7 cellular contexts compared by ENCODE assay signal in the genomic region with DNA sequence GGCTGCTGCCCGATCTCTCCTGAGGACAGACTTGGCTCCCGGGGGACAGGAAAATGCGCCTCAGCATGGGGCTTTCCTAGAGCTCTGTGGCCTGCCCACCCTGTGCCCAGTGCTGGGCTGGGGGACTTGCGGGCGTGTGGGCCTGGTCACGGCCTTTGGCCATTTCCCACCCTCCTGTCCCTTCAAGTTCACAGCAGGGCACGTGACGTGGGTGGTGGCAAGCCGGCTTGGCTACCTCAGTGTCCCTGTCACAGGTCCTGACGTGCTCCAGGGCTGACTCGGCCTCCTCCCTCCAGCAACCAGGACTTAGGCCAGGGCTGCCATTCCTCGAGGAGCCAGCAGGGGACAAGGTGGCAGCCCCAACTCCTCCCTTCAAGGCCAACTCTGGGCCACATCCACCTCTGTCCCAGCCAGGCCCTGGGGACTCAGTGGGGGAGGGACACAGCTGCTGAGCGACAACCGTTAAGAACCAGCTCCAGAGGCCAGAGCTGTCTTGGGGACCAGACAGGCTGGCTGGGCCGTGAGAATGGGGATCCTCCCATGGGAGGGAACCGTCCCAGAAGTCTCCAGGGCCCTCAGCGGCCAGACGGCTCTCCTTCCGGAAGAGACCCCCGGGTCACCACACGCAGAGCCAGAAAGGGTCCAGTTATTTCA. TPM values are rescaled to one million over a fixed set of nuclear protein-coding genes. Genes with fewer than 3 reads are reported as not detected.
A peak's percentile ranks its signal among the peaks of the same experiment; 100 is the strongest.
DNase-seq lines count a peak whose midpoint lies in the region; ATAC-seq, FAIRE-seq and TF ChIP-seq lines count a peak whose summit lies in the region.

No MANE protein-coding gene starts in this region.

- no peaks in the 10 kb centered on the region for H3K79me2 ChIP-seq in GM23338 (replicated peaks; ENCODE audit: insufficient read depth)

- H3K27me3 Mint-ChIP-seq in GM23338 (ENCODE audit: insufficient read depth, low read depth, poor library complexity): peaks cover 12% of the 10 kb centered on the region

- no peak overlapping the region; the same call in 1 of the 2 replicates for H3K27ac Mint-ChIP-seq in GM23338

- no peaks in the 10 kb centered on the region for H4K20me1 ChIP-seq in GM23338 (replicated peaks; ENCODE audit: insufficient read depth)

- no peak for TF ChIP-seq POLR2A in breast epithelium (IDR thresholded peaks at IDR 0.05)

- no peak overlapping the region; the same call in 2 of the 3 replicates for H3K4me3 Mint-ChIP-seq in GM23338

- peaks cover 40% of the 10 kb centered on the region for H3K36me3 Mint-ChIP-seq in GM23338 (ENCODE audit: low read depth)

- peaks cover 10% of the 10 kb centered on the region for H3K4me1 ChIP-seq in GM23338 (ENCODE audit: insufficient read depth)
- H3K4me1 ChIP-seq in breast epithelium: peaks cover 16 to 50% of the 10 kb centered on the region in 2 donors
- H3K4me1 ChIP-seq in kidney (ENCODE audit: control insufficient read depth in 1 of 2, insufficient read depth in 1 of 2, low read depth in 1 of 2, low read length in 2 of 2): peaks cover 16 to 37% of the 10 kb centered on the region in 2 donors

- H3K9ac ChIP-seq in kidney (ENCODE audit: low read length in 2 of 2): peak overlapping the region; percentile 24 to 69

- H3K27me3 ChIP-seq in GM23338 (ENCODE audit: insufficient read depth): no peaks in the 10 kb centered on the region
- H3K27me3 ChIP-seq in breast epithelium: no peaks in the 10 kb centered on the region

- H3K27ac ChIP-seq in GM23338 (ENCODE audit: low read depth): peak overlapping the region; percentile 89
- peak overlapping the region; percentile 94 to 95 for H3K27ac ChIP-seq in breast epithelium
- peak overlapping the region; percentile 82 to 86 for H3K27ac ChIP-seq in kidney (ENCODE audit: low read depth in 2 of 2, low read length in 2 of 2)

- 0 out of 2 replicates have a peak, but pooled peaks cover 8% of the 10 kb centered on the region for H3K36me3 ChIP-seq in GM23338 (ENCODE audit: insufficient read depth)
- peaks cover 7% of the 10 kb centered on the region for H3K36me3 ChIP-seq in breast epithelium
- H3K36me3 ChIP-seq in kidney (ENCODE audit: control insufficient read depth in 1 of 2, insufficient read depth in 2 of 2, low read length in 2 of 2): peaks cover 30 to 40% of the 10 kb centered on the region in 2 donors

- H3K9me3 ChIP-seq in breast epithelium (no peaks in the 10 kb centered on the region), kidney (ENCODE audit: control insufficient read depth in 1 of 2, low read length in 2 of 2) (no peaks in the 10 kb centered on the region)

- no peak overlapping the region for H2AFZ ChIP-seq in GM23338

- H3K4me1 Mint-ChIP-seq in GM23338: peaks cover 14% of the 10 kb centered on the region

- TF ChIP-seq CTCF in GM12874 (IDR thresholded peaks at IDR 0.05; ENCODE audit: insufficient read depth, low read depth, low read length) (peak; percentile 95), GM23338 (conservative IDR thresholded peaks at IDR 0.05; ENCODE audit: low read depth in 2 of 2) (peak; percentile 58 to 72), breast epithelium (IDR thresholded peaks at IDR 0.05) (peak; percentile 97 to 99 (median 97)), kidney (IDR thresholded peaks at IDR 0.05; ENCODE audit: borderline replicate concordance, extremely low read depth, insufficient read depth) (peak; percentile 83)

- H3K4me3 ChIP-seq in GM23338 (no peak overlapping the region), breast epithelium (peak overlapping the region in 2 of 3 donors; percentile 33 to 46), kidney (ENCODE audit: low read length in 2 of 2) (no peak overlapping the region)

- peaks cover 17% of the 10 kb centered on the region; the same call in 1 of the 2 replicates for H3F3A ChIP-seq in GM23338 (replicated peaks; ENCODE audit: low read depth)

- peak; percentile 89 for ATAC-seq in GM23338

- intact Hi-C loops in breast epithelium (cut with DNase I; ENCODE audit: low total_unique reads) (loop anchor here (10.0 kb wide), 1 partner anchor 60 kb away; a partner anchor contains a TSS), kidney (cut with DNase I) (no loop called here)

- no peaks in the 10 kb centered on the region for H3K9me3 Mint-ChIP-seq in GM23338

- FAIRE-seq in kidney (lab: Jason Lieb, UNC): no peak

- H3K4me2 ChIP-seq in GM23338: no peak overlapping the region

- H3K9me2 ChIP-seq in GM23338 (ENCODE audit: insufficient read depth): no peaks in the 10 kb centered on the region

- DNase-seq in GM23338 (ENCODE audit: low spot score) (peak; percentile 94), Kasumi-1 (lab: John Stamatoyannopoulos, UW) (peak; percentile 97 to 98), T-helper 2 cell (peak in 3 of 5 experiments; percentile 44 to 77 (median 45)), breast epithelium (ENCODE audit: low spot score in 2 of 2) (peak; percentile 92 to 95), kidney (peak; percentile 95)
- peak; percentile 39 to 57 for DNase-seq in stimulated activated CD4-positive, alpha-beta T cell treated with anti-CD3 and anti-CD28 coated beads, Interleukin-1b, Interleukin-23, amount 100 ng/mL, for 4 hours (ENCODE audit: low read depth in 2 of 2)

TF ChIP-seq in GM23338, 12 proteins besides CTCF, POLR2A, EP300 and RAD21:
- TF ChIP-seq POLR2AphosphoS5 (IDR thresholded peaks at IDR 0.05; ENCODE audit: low read depth) (0 out of 2 replicates have a peak, but pooled peaks have one; percentile 24), JUNB (IDR thresholded peaks at IDR 0.05; ENCODE audit: unreplicated experiment) (no peak)

RNA-seq across cellular contexts. Expression of a gene that starts 1.0 kb away (rescaled TPM):
- 3.8 and 5.9 TPM in 2 replicates for total RNA-seq in GM23338 (2014; rRNA removed; shearing (Covaris generic))
- polyA plus RNA-seq in GM23338 (2016; fragmentation: Nextera tagmentation; extraction: Ambion mirVana) (10.5 and 10.8 TPM in 2 replicates), kidney (ENCODE audit: insufficient read depth, low read depth, low replicate concordance) (3.8 TPM)
- total RNA-seq in breast epithelium (10 to 100 TPM in 1 of 3 donors, 1 to 10 TPM in 2; 5.6 to 15.5 (median 8.5) TPM), kidney (26.1 TPM)

RNA-seq across cellular contexts. Expression of a gene that starts 9.9 kb away (rescaled TPM):
- 34.9 and 36.2 TPM in 2 replicates for total RNA-seq in GM23338 (2014; rRNA removed; shearing (Covaris generic))
- 59.5 and 63.5 TPM in 2 replicates for polyA plus RNA-seq in GM23338 (2016; fragmentation: Nextera tagmentation; extraction: Ambion mirVana)
- total RNA-seq in breast epithelium: 10 to 100 TPM; 44.9 to 63.2 (median 62.9) TPM
- 135 TPM for total RNA-seq in kidney
- 151 TPM for polyA plus RNA-seq in kidney (ENCODE audit: insufficient read depth, low read depth, low replicate concordance)

RNA-seq across cellular contexts. Expression of a gene that starts 33.2 kb away (rescaled TPM):
- 9.9 and 12.5 TPM in 2 replicates for total RNA-seq in GM23338 (2014; rRNA removed; shearing (Covaris generic))
- polyA plus RNA-seq in GM23338 (2016; fragmentation: Nextera tagmentation; extraction: Ambion mirVana) (7.2 TPM in 2 replicates), kidney (ENCODE audit: insufficient read depth, low read depth, low replicate concordance) (95.0 TPM)
- total RNA-seq in breast epithelium (10 to 100 TPM; 15.4 to 26.1 (median 23.3) TPM), kidney (118 TPM)

RNA-seq across cellular contexts. Expression of a gene that starts 51.6 kb away (rescaled TPM):
- total RNA-seq in GM23338 (2014; rRNA removed; shearing (Covaris generic)): 53.8 and 54.0 TPM in 2 replicates
- polyA plus RNA-seq in GM23338 (2016; fragmentation: Nextera tagmentation; extraction: Ambion mirVana): 13.8 and 15.0 TPM in 2 replicates
- total RNA-seq in breast epithelium: 10 to 100 TPM; 16.7 to 28.8 (median 23.3) TPM
- 23.6 TPM for total RNA-seq in kidney
- 11.5 TPM for polyA plus RNA-seq in kidney (ENCODE audit: insufficient read depth, low read depth, low replicate concordance)

RNA-seq across cellular contexts. Expression of a gene that starts 59.5 kb away (rescaled TPM):
- 47.2 and 63.6 TPM in 2 replicates for total RNA-seq in GM23338 (2014; rRNA removed; shearing (Covaris generic))
- polyA plus RNA-seq in GM23338 (2016; fragmentation: Nextera tagmentation; extraction: Ambion mirVana): 86.7 and 90.0 TPM in 2 replicates
- total RNA-seq in breast epithelium: 10 to 100 TPM; 29.4 to 39.0 (median 36.6) TPM
- total RNA-seq in kidney: 89.8 TPM
- 114 TPM for polyA plus RNA-seq in kidney (ENCODE audit: insufficient read depth, low read depth, low replicate concordance)

Comparison
In these comparisons a context has a peak if more than half of its experiments do, and no peak if none do; other contexts are left out.
1. DNase-seq: peak in every context shown above with its lines; median percentile 98 in Kasumi-1; 95 in kidney; 94 in GM23338; 94 in breast epithelium; 48 in stimulated activated CD4-positive, alpha-beta T cell treated with anti-CD3 and anti-CD28 coated beads, Interleukin-1b, Interleukin-23, amount 100 ng/mL, for 4 hours; 45 in T-helper 2 cell.
2. H3K4me3 ChIP-seq: peak in breast epithelium (2 of 3); none in GM23338 (single experiment) and kidney (0 of 2).
3. Peak in every context shown above with its lines, with median percentiles within 50 percentile points of each other: CTCF ChIP-seq and H3K27ac ChIP-seq.